In the genomic region with DNA sequence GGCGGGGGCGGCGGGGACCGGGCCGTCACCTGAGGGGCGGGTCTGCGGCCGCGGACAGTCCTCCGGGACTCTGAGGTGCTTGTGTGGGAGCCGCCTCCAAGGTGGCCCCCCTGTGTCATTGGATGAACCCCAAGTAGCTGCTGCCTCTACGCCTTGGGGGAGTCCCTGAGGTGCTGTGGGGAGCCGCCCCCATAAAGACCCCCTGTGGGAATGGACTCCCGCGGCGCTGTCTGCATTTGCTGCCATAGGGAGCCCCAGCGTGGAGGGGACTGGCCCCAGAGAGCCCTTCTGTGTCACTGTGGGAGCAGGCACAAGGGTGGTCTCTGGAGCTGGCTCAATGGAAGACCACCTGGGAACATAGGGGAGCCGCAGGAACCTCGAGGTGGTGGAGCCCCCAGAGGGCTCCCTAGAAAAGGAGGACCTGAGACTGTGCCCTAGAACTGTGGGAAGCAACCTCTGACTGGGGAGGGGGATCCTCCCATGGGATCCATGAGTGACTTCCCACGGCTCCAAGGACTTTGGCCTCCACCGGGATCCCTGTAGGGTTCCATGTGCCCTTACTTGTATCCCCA, we compare ENCODE assay signal across 11 cellular contexts. TPM values are rescaled to one million over a fixed set of nuclear protein-coding genes. Genes with fewer than 3 reads are reported as not detected.
DNase-seq lines count a peak whose midpoint lies in the region; ATAC-seq and TF ChIP-seq lines count a peak whose summit lies in the region.
"Had no signal": no experiment of that assay in that cellular context is flagged by ENCODE, and none has a peak within 500 bp of the region (broad histone marks: within the 10 kb centered on the region; RNA-seq: fewer than 3 reads in every experiment).

No MANE protein-coding gene starts in this region.

- H3K27me3 ChIP-seq in SK-N-SH (ENCODE audit: insufficient read depth) = peaks cover 58% of the 10 kb centered on the region
- peaks cover 33% of the 10 kb centered on the region for H3K27me3 ChIP-seq in kidney epithelial cell (ENCODE audit: control insufficient read depth, insufficient read depth, low read length)
- peaks cover 25 to 31% of the 10 kb centered on the region in 2 donors for H3K27me3 ChIP-seq in stomach smooth muscle (ENCODE audit: control insufficient read depth in 1 of 2, insufficient read depth in 2 of 2, low read length in 2 of 2)

- peaks cover 67% of the 10 kb centered on the region for H3K27me3 Mint-ChIP-seq in activated naive CD8-positive, alpha-beta T cell treated with anti-CD3 and anti-CD28 coated beads for 36 hours

- no peaks in the 10 kb centered on the region for H3K79me2 ChIP-seq in SK-N-SH (ENCODE audit: insufficient read depth)

- POLR2A ChIA-PET in SK-N-SH (lab: Yijun Ruan, JAX) = no interaction called here

- no peaks in the 10 kb centered on the region for H3K36me3 Mint-ChIP-seq in activated naive CD8-positive, alpha-beta T cell treated with anti-CD3 and anti-CD28 coated beads for 36 hours

- no peak for TF ChIP-seq CTCF in SK-N-SH (IDR thresholded peaks at IDR 0.05)
- TF ChIP-seq CTCF in kidney epithelial cell (IDR thresholded peaks at IDR 0.05; ENCODE audit: insufficient read depth, low read length, poor library complexity, severe bottlenecking) = no peak

- peaks cover 26% of the 10 kb centered on the region for H3K4me1 Mint-ChIP-seq in activated naive CD8-positive, alpha-beta T cell treated with anti-CD3 and anti-CD28 coated beads for 36 hours

- no peaks in the 10 kb centered on the region for H3K9me3 Mint-ChIP-seq in activated naive CD8-positive, alpha-beta T cell treated with anti-CD3 and anti-CD28 coated beads for 36 hours

- no peaks in the 10 kb centered on the region for H4K20me1 ChIP-seq in SK-N-SH (ENCODE audit: insufficient read depth)

- peak overlapping the region; percentile 71; the same call in 1 of the 2 replicates for H3K4me2 ChIP-seq in SK-N-SH

- TF ChIP-seq EP300 in SK-N-SH (IDR thresholded peaks at IDR 0.05; ENCODE audit: borderline replicate concordance in 1 of 2, low read depth in 1 of 2, low read length in 1 of 2) = no peak

- H3K4me1 ChIP-seq in SK-N-SH (ENCODE audit: control insufficient read depth in 1 of 2, insufficient read depth in 2 of 2, low read depth in 1 of 2, low read length in 1 of 2) (peaks cover 0 to 3% of the 10 kb centered on the region in 2 experiments; a peak in 1 of 4 replicates), stomach smooth muscle (ENCODE audit: control insufficient read depth, insufficient read depth, low read length) (peaks cover 9% of the 10 kb centered on the region)

- no peaks in the 10 kb centered on the region for H3K9me2 ChIP-seq in SK-N-SH

- H2AFZ ChIP-seq in SK-N-SH (ENCODE audit: low read depth) = no peak overlapping the region

- no peaks in the 10 kb centered on the region for H3K36me3 ChIP-seq in SK-N-SH (replicated peaks in 1 of 2; ENCODE audit: control insufficient read depth in 1 of 2, insufficient read depth in 2 of 2, low read length in 1 of 2)
- H3K36me3 ChIP-seq in kidney epithelial cell (ENCODE audit: control insufficient read depth, insufficient read depth, low read length) = no peaks in the 10 kb centered on the region
- H3K36me3 ChIP-seq in stomach smooth muscle (ENCODE audit: control insufficient read depth in 2 of 2, insufficient read depth in 2 of 2, low read length in 2 of 2) = no peaks in the 10 kb centered on the region

- peak overlapping the region; percentile 35 for H3K4me3 Mint-ChIP-seq in activated naive CD8-positive, alpha-beta T cell treated with anti-CD3 and anti-CD28 coated beads for 36 hours

- no peaks in the 10 kb centered on the region for H3F3A ChIP-seq in SK-N-SH (replicated peaks; ENCODE audit: insufficient read depth)

- H3K27ac ChIP-seq in SK-N-SH (ENCODE audit: low read depth in 2 of 2, low read length in 1 of 2) (no peak overlapping the region), stomach smooth muscle (ENCODE audit: low read length) (no peak overlapping the region)

- no peak for DNase-seq in SK-N-SH
- DNase-seq in activated naive CD8-positive, alpha-beta T cell treated with anti-CD3 and anti-CD28 coated beads for 36 hours = no peak
- no peak for DNase-seq in kidney epithelial cell (ENCODE audit: low read depth)
- DNase-seq: effector CD8-positive, alpha-beta T cell; NCI-H226 had no signal

- H3K9ac ChIP-seq in SK-N-SH (no peak overlapping the region), stomach smooth muscle (ENCODE audit: low read length in 2 of 2) (no peak overlapping the region)

- no peak overlapping the region for H3K27ac Mint-ChIP-seq in activated naive CD8-positive, alpha-beta T cell treated with anti-CD3 and anti-CD28 coated beads for 36 hours

- no peaks in the 10 kb centered on the region for H3K9me3 ChIP-seq in SK-N-SH
- H3K9me3 ChIP-seq in stomach smooth muscle (ENCODE audit: control insufficient read depth in 2 of 2, low read length in 2 of 2) = no peaks in the 10 kb centered on the region

- ATAC-seq in SK-N-SH treated with all-trans-retinoic acid at 6 μM for 48 hours (no peak), HG03159 (IDR thresholded peaks at IDR 0.05; ENCODE audit: unreplicated experiment) (no peak), esophagus mucosa (no peak), HG03108 (IDR thresholded peaks at IDR 0.05; ENCODE audit: unreplicated experiment) (no peak)

- 21% methylated on average over 9 of the region's 21 CpGs for WGBS in SK-N-SH (ENCODE audit: low lambda C conversion rate)

- no peak for TF ChIP-seq RAD21 in SK-N-SH (IDR thresholded peaks at IDR 0.05; ENCODE audit: low read length)

- H3K4me3 ChIP-seq in SK-N-SH (ENCODE audit: low read depth in 2 of 2, low read length in 1 of 2) (peak overlapping the region; percentile 50 to 54; a peak in 3 of 4 replicates), kidney epithelial cell (ENCODE audit: low read depth, low read length) (peak overlapping the region; percentile 20), stomach smooth muscle (ENCODE audit: low read length in 2 of 2) (peak overlapping the region; percentile 46 to 63)

- CTCF ChIA-PET in SK-N-SH (lab: Yijun Ruan, JAX) = interaction anchor here (1.3 kb wide), 1 partner anchor 59 kb away, joined by 5 read pairs; no protein-coding TSS in a partner anchor

TF ChIP-seq in SK-N-SH, 30 proteins besides CTCF, POLR2A, EP300 and RAD21 (continues in another document):
- TF ChIP-seq FOXM1 (IDR thresholded peaks at IDR 0.05; ENCODE audit: low read depth) = no peak
- no peak for TF ChIP-seq POLR2AphosphoS5 (IDR thresholded peaks at IDR 0.05; ENCODE audit: low read depth, low read length)

TF ChIP-seq in SK-N-SH treated with all-trans-retinoic acid at 6 μM for 48 hours, 23 proteins besides CTCF, POLR2A, EP300 and RAD21:
- no peak for TF ChIP-seq CSDC2 (CRISPR knock-in tag; IDR thresholded peaks at IDR 0.05)
- no peak for TF ChIP-seq PPARA (CRISPR knock-in tag; IDR thresholded peaks at IDR 0.05; ENCODE audit: borderline replicate concordance)
- TF ChIP-seq TCF4 (CRISPR knock-in tag; IDR thresholded peaks at IDR 0.05; ENCODE audit: borderline replicate concordance) = no peak
- TF ChIP-seq ZFP3 (CRISPR knock-in tag; IDR thresholded peaks at IDR 0.05) = no peak
- TF ChIP-seq ZNF565 (CRISPR knock-in tag; conservative IDR thresholded peaks at IDR 0.05; ENCODE audit: low read depth) = no peak
- no peak for TF ChIP-seq ESRRG (CRISPR knock-in tag; IDR thresholded peaks at IDR 0.05)

RNA-seq across cellular contexts. Expression of gene PHF24, which starts 0.4 kb away (rescaled TPM):
- not detected in 2 replicates for polyA plus RNA-seq in SK-N-SH (2012; rRNA removed)
- under 0.01 TPM in 2 replicates for polyA plus RNA-seq in SK-N-SH (2012; cell fraction: cytosol; rRNA removed)
- 0.01 TPM in 1 of 2 replicates, not detected in the other for polyA plus RNA-seq in SK-N-SH (2012; cell fraction: nucleus; rRNA removed)
- total RNA-seq in activated naive CD8-positive, alpha-beta T cell treated with anti-CD3 and anti-CD28 coated beads for 36 hours = under 1 TPM; 0.23 to 0.30 TPM
- total RNA-seq in kidney epithelial cell = 0.07 and 0.58 TPM in 2 replicates
- total RNA-seq in esophagus mucosa = 0.48 TPM
- total RNA-seq: osteoblast had no signal

RNA-seq across cellular contexts. Expression of gene DNAJB5, which starts 31.0 kb away (rescaled TPM):
- polyA plus RNA-seq in SK-N-SH (2012; rRNA removed) = 3.3 and 4.0 TPM in 2 replicates
- polyA plus RNA-seq in SK-N-SH (2012; cell fraction: cytosol; rRNA removed) = 3.7 and 4.4 TPM in 2 replicates
- polyA plus RNA-seq in SK-N-SH (2012; cell fraction: nucleus; rRNA removed) = 3.3 and 5.0 TPM in 2 replicates
- total RNA-seq in activated naive CD8-positive, alpha-beta T cell treated with anti-CD3 and anti-CD28 coated beads for 36 hours = 1 to 10 TPM; 7.6 to 8.1 TPM
- total RNA-seq in kidney epithelial cell (24.8 and 25.5 TPM in 2 replicates), esophagus mucosa (3.4 TPM)
